16 cellular contexts compared by ENCODE assay signal in the genomic region with DNA sequence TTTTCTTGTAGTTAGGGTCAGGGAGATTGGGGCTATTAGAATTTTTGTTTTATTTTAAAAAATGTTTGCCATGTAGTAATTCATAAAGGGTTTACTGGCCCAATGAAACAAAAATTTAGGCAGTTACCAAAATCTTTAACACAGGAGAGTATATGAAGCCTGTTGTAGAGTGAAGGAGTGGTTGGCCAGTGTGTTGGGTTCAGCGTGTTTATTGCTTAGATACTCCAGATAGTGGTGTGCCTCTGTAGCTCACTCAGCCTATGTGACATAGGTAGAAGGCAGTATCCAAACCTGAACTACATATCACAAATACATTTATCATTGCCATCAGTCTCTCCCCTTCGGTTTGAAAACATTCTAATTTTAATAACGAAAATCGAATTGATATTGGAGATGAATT. TPM values are rescaled to one million over a fixed set of nuclear protein-coding genes. Genes with fewer than 3 reads are reported as not detected.
DNase-seq lines count a peak whose midpoint lies in the region; ATAC-seq and TF ChIP-seq lines count a peak whose summit lies in the region.
"Had no signal": no experiment of that assay in that cellular context is flagged by ENCODE, and none has a peak within 500 bp of the region (broad histone marks: within the 10 kb centered on the region; RNA-seq: fewer than 3 reads in every experiment).

No MANE protein-coding gene starts in this region.

- H3K4me3 ChIP-seq in right atrium auricular region (peak overlapping the region; percentile 27 to 41), vagina (peak overlapping the region in 1 of 2 donors; percentile 15)
- H3K4me3 ChIP-seq: transverse colon had no signal

- H3K4me1 Mint-ChIP-seq in endothelial cell (ENCODE audit: unreplicated experiment) (peaks cover 57% of the 10 kb centered on the region), mesothelial cell of epicardium (peaks cover 35% of the 10 kb centered on the region)
- H3K4me1 Mint-ChIP-seq: CD8-positive, alpha-beta memory T cell had no signal

- H3K27ac Mint-ChIP-seq in endothelial cell (ENCODE audit: unreplicated experiment): peak overlapping the region; percentile 98
- H3K27ac Mint-ChIP-seq in mesothelial cell of epicardium: peak overlapping the region; percentile 80
- H3K27ac Mint-ChIP-seq: CD8-positive, alpha-beta memory T cell had no signal

- no peaks in the 10 kb centered on the region for H3K9me3 Mint-ChIP-seq in endothelial cell (ENCODE audit: unreplicated experiment)
- peaks cover 4% of the 10 kb centered on the region for H3K9me3 Mint-ChIP-seq in mesothelial cell of epicardium

- H3K27ac ChIP-seq in right atrium auricular region (peak overlapping the region in 1 of 2 donors; percentile 63), vagina (peak overlapping the region; percentile 30)

- H3K36me3 Mint-ChIP-seq in endothelial cell (ENCODE audit: low read depth, unreplicated experiment) (peaks cover 28% of the 10 kb centered on the region), mesothelial cell of epicardium (no peaks in the 10 kb centered on the region)
- H3K36me3 Mint-ChIP-seq: CD8-positive, alpha-beta memory T cell had no signal

- intact Hi-C loops in left cardiac atrium (cut with DNase I): loop anchor here in 1 of 2 donors (5.0 kb wide), 1 partner anchor 82 kb away; no protein-coding TSS in a partner anchor
- intact Hi-C loops in vagina (cut with DNase I): no loop called here

- TF ChIP-seq CTCF in right atrium auricular region (IDR thresholded peaks at IDR 0.05) (no peak), endothelial cell (IDR thresholded peaks at IDR 0.05; ENCODE audit: unreplicated experiment) (no peak), mesothelial cell of epicardium (IDR thresholded peaks at IDR 0.05; ENCODE audit: unreplicated experiment) (no peak), vagina (IDR thresholded peaks at IDR 0.05) (no peak)

- H3K9me3 ChIP-seq in right atrium auricular region (no peaks in the 10 kb centered on the region), vagina (no peaks in the 10 kb centered on the region)
- H3K9me3 ChIP-seq: transverse colon had no signal

- H3K4me3 Mint-ChIP-seq in endothelial cell (ENCODE audit: unreplicated experiment): peak overlapping the region; percentile 96
- H3K4me3 Mint-ChIP-seq in mesothelial cell of epicardium: peak overlapping the region; percentile 57
- H3K4me3 Mint-ChIP-seq: CD8-positive, alpha-beta memory T cell had no signal

- H3K27me3 ChIP-seq in right atrium auricular region: no peaks in the 10 kb centered on the region
- no peaks in the 10 kb centered on the region for H3K27me3 ChIP-seq in vagina
- H3K27me3 ChIP-seq: transverse colon had no signal

- ATAC-seq in left cardiac atrium: no peak
- no peak for ATAC-seq in GM21825 (IDR thresholded peaks at IDR 0.05; ENCODE audit: unreplicated experiment)
- ATAC-seq: Panc1 had no signal

- TF ChIP-seq POLR2A in vagina (IDR thresholded peaks at IDR 0.05): no peak

- no peaks in the 10 kb centered on the region for H3K4me1 ChIP-seq in right atrium auricular region
- H3K4me1 ChIP-seq in vagina: no peaks in the 10 kb centered on the region
- H3K4me1 ChIP-seq: transverse colon had no signal

- no peaks in the 10 kb centered on the region for H3K36me3 ChIP-seq in right atrium auricular region
- H3K36me3 ChIP-seq in vagina: no peaks in the 10 kb centered on the region
- H3K36me3 ChIP-seq: transverse colon had no signal

- H3K27me3 Mint-ChIP-seq in endothelial cell (ENCODE audit: unreplicated experiment) (peaks cover 3% of the 10 kb centered on the region), mesothelial cell of epicardium (ENCODE audit: low read depth) (no peaks in the 10 kb centered on the region)

- DNase-seq in right atrium auricular region (ENCODE audit: low spot score): no peak
- no peak for DNase-seq in left cardiac atrium
- no peak for DNase-seq in endothelial cell (ENCODE audit: low spot score)
- DNase-seq in mesothelial cell of epicardium (ENCODE audit: low spot score in 2 of 2, unreplicated experiment in 2 of 2): no peak
- DNase-seq in vagina (ENCODE audit: extremely low spot score in 2 of 2): no peak
- no peak for DNase-seq in activated T-cell treated with anti-CD3 and anti-CD28 coated beads, Interleukin-2, amount 50 U/mL, for 1 hour
- DNase-seq in activated CD4-positive, alpha-beta T cell treated with anti-CD3 and anti-CD28 coated beads for 48 hours: no peak
- DNase-seq: activated gamma-delta T cell treated with Interleukin-2 at 50 U/mL for 16 hours; anterior cingulate cortex; CD8-positive, alpha-beta memory T cell; mesendoderm; NCI-H187 treated with DMSO at 0.1 percent for 48 hours; NCI-H526 treated with DMSO at 0.1 percent for 48 hours; transverse colon had no signal

RNA-seq across cellular contexts. Expression of a gene that starts 1.2 kb away (rescaled TPM):
- total RNA-seq in right atrium auricular region (10 to 100 TPM; 16.7 to 30.7 TPM), left cardiac atrium (10 to 100 TPM; 19.2 to 29.5 TPM), endothelial cell (ENCODE audit: unreplicated experiment) (448 TPM), mesothelial cell of epicardium (5.9 to 6.7 TPM (median 6.1 TPM) in 3 replicates), vagina (12.5 TPM)
- total RNA-seq: CD8-positive, alpha-beta memory T cell had no signal

Comparison
In these comparisons a context has a peak if more than half of its experiments do, and no peak if none do; other contexts are left out.
1. RNA of a gene that starts 1.2 kb away (total RNA-seq): 448 TPM in endothelial cell (single experiment); 16.7 to 30.7 TPM in right atrium auricular region, 19.2 to 29.5 TPM in left cardiac atrium, 12.5 TPM in vagina (single experiment) and 5.9 to 6.7 TPM in mesothelial cell of epicardium; every median in the first group is over 10 times any median in the second.